1 cellular context compared by ENCODE assay signal in the genomic region with DNA sequence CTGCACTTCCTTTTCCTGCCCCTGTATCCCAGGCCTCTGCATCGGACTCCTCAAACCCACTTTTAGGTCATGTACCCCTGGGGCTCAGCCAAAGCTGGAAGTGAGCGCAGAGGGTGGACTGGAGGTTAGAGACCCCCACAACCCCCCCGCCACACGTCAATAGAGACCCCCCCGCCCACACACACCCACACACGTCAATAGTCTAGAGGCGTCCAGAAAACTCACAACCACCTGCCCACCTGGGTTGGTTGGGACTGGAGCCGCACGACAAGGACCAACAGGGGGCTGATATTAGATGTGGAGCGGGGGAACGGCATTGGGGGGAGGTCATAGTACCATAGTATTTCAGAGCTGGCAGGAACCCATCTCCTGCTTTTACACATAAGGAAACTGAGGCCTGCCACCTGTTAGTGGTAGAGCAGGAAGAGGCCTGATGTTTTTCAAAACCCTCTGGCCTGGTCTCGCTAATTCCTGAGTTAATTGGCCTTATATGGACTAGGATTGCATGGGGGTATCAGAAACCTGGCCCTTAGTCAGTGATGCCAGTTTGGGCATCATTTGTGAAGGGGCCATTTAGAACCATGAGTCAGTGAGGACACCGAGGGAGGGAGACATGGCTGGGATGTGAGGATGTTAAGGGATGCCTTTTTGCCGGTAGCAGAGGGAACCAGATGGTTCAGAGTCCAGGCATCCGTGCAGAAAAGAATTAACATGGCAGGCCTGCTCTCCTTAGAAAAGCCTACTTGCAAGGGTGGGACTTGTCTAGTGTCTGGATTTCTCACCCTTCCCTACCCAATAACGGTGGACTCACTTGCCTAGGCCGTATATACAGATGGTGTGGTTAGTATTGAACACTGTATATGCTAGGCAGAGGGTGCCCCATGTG.
TF ChIP-seq lines count a peak whose summit lies in the region.

No MANE protein-coding gene starts in this region.

TF ChIP-seq in HepG2, 621 proteins besides CTCF, POLR2A, EP300 and RAD21:
- TF ChIP-seq TAF1 (CRISPR knock-in tag; IDR thresholded peaks at IDR 0.05), result no peak
- TF ChIP-seq, protein P1, sequence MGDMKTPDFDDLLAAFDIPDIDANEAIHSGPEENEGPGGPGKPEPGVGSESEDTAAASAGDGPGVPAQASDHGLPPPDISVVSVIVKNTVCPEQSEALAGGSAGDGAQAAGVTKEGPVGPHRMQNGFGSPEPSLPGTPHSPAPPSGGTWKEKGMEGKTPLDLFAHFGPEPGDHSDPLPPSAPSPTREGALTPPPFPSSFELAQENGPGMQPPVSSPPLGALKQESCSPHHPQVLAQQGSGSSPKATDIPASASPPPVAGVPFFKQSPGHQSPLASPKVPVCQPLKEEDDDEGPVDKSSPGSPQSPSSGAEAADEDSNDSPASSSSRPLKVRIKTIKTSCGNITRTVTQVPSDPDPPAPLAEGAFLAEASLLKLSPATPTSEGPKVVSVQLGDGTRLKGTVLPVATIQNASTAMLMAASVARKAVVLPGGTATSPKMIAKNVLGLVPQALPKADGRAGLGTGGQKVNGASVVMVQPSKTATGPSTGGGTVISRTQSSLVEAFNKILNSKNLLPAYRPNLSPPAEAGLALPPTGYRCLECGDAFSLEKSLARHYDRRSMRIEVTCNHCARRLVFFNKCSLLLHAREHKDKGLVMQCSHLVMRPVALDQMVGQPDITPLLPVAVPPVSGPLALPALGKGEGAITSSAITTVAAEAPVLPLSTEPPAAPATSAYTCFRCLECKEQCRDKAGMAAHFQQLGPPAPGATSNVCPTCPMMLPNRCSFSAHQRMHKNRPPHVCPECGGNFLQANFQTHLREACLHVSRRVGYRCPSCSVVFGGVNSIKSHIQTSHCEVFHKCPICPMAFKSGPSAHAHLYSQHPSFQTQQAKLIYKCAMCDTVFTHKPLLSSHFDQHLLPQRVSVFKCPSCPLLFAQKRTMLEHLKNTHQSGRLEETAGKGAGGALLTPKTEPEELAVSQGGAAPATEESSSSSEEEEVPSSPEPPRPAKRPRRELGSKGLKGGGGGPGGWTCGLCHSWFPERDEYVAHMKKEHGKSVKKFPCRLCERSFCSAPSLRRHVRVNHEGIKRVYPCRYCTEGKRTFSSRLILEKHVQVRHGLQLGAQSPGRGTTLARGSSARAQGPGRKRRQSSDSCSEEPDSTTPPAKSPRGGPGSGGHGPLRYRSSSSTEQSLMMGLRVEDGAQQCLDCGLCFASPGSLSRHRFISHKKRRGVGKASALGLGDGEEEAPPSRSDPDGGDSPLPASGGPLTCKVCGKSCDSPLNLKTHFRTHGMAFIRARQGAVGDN (CRISPR knock-in tag; IDR thresholded peaks at IDR 0.05), result no peak
- no peak for TF ChIP-seq SMARCC2 (IDR thresholded peaks at IDR 0.05)
- TF ChIP-seq ZNF234 (CRISPR knock-in tag; conservative IDR thresholded peaks at IDR 0.05), result no peak
- no peak for TF ChIP-seq NR2C2 (CRISPR knock-in tag; IDR thresholded peaks at IDR 0.05; ENCODE audit: borderline replicate concordance)
- TF ChIP-seq ZNF703 (CRISPR knock-in tag; IDR thresholded peaks at IDR 0.05; ENCODE audit: borderline replicate concordance), result no peak
- TF ChIP-seq U2AF2 (IDR thresholded peaks at IDR 0.05; ENCODE audit: low read depth, low read length), result no peak
- TF ChIP-seq RBAK (CRISPR knock-in tag; IDR thresholded peaks at IDR 0.05), result no peak
- no peak for TF ChIP-seq SMAD3 (CRISPR knock-in tag; IDR thresholded peaks at IDR 0.05)
- TF ChIP-seq ZNF567 (CRISPR knock-in tag; IDR thresholded peaks at IDR 0.05; ENCODE audit: borderline replicate concordance), result no peak
- no peak for TF ChIP-seq JARID2 (CRISPR knock-in tag; IDR thresholded peaks at IDR 0.05; ENCODE audit: insufficient replicate concordance)
